9 cellular contexts compared by ENCODE assay signal in genomic region chr3:108891833-108892232, GRCh38.
"Had no signal": no experiment of that assay in that cellular context is flagged by ENCODE, and none has a peak within 500 bp of the region (broad histone marks: within the 10 kb centered on the region; RNA-seq: fewer than 3 reads in every experiment).

No MANE protein-coding gene starts in this region.

- H3K9me3 ChIP-seq: HAP-1 had no signal

- H3K4me3 ChIP-seq: GM23248, GM23338, HAP-1 had no signal

- ATAC-seq: GM23338, HCT116 had no signal

- H3K4me1 ChIP-seq: HAP-1 had no signal

- H3K36me3 ChIP-seq: HAP-1 had no signal

- H3K27ac ChIP-seq: GM23248 had no signal

- DNase-seq: GM23248, GOT3, H7, H9, HCEC 1CT, HFFc6 had no signal
